In the genomic region with DNA sequence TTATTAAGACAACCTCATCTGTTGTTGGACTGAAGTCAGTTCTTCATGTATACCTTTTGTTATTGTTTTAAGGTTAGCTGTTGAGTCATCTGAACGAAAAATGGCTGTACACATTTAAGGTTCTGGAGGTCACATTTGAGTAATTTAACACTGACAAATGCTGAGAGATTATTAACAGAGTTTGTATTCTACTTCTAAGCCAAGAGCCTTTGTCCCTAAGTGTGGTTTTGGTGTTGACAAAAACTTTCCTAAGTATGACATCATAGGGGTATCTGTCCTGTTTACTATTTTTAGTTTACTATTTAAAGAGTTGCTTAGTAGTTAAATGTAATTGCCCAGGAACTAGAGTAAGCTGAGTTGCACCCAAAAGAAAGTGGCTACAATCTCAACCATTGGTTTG, we compare ENCODE assay signal across 11 cellular contexts.
A peak's percentile ranks its signal among the peaks of the same experiment; 100 is the strongest.
DNase-seq lines count a peak whose midpoint lies in the region; ATAC-seq and TF ChIP-seq lines count a peak whose summit lies in the region.
"Had no signal": no experiment of that assay in that cellular context is flagged by ENCODE, and none has a peak within 500 bp of the region (broad histone marks: within the 10 kb centered on the region; RNA-seq: fewer than 3 reads in every experiment).

No MANE protein-coding gene starts in this region.

- H3K27ac Mint-ChIP-seq in neural progenitor cell, result no peak overlapping the region
- H3K27ac Mint-ChIP-seq: activated naive CD8-positive, alpha-beta T cell had no signal

- H3K9me3 Mint-ChIP-seq in neural progenitor cell, result peaks cover 26% of the 10 kb centered on the region

- no peak for TF ChIP-seq CTCF in neural progenitor cell (IDR thresholded peaks at IDR 0.05)

- no peak overlapping the region for H3K4me3 Mint-ChIP-seq in neural progenitor cell
- H3K4me3 Mint-ChIP-seq: activated naive CD8-positive, alpha-beta T cell had no signal

- H4K20me1 ChIP-seq in neural progenitor cell (ENCODE audit: low read depth), result peaks cover 35% of the 10 kb centered on the region

- H3K36me3 Mint-ChIP-seq in neural progenitor cell, result peaks cover 18% of the 10 kb centered on the region

- H2AFZ ChIP-seq in neural progenitor cell (replicated peaks), result no peak overlapping the region

- DNase-seq in kidney tubule cell (ENCODE audit: low spot score), result peak; percentile 73
- no peak for DNase-seq in nucleus accumbens (lab: John Stamatoyannopoulos, UW)
- DNase-seq in stimulated activated CD4-positive, alpha-beta T cell treated with anti-CD3 and anti-CD28 coated beads, Interleukin-4, amount 100 ng/mL, for 1 hour, result no peak
- DNase-seq in neural progenitor cell (ENCODE audit: low spot score), result no peak
- no peak for DNase-seq in NCI-H2107 (lab: John Stamatoyannopoulos, UW)
- DNase-seq: foreskin fibroblast, ovary had no signal

- peaks cover 8% of the 10 kb centered on the region for H3K4me1 ChIP-seq in neural progenitor cell

- ATAC-seq in GM18858 (IDR thresholded peaks at IDR 0.05; ENCODE audit: unreplicated experiment) (peak; percentile 70), GM21723 (IDR thresholded peaks at IDR 0.05; ENCODE audit: unreplicated experiment) (peak; percentile 65), HG03442 (IDR thresholded peaks at IDR 0.05; ENCODE audit: unreplicated experiment) (peak; percentile 55)

- H3K4me1 Mint-ChIP-seq in neural progenitor cell, result no peaks in the 10 kb centered on the region

- H3F3A ChIP-seq in neural progenitor cell (ENCODE audit: low read depth), result no peaks in the 10 kb centered on the region

- no peak overlapping the region for H3K27ac ChIP-seq in neural progenitor cell
- H3K27ac ChIP-seq: ovary had no signal

- no peaks in the 10 kb centered on the region for H3K27me3 Mint-ChIP-seq in neural progenitor cell (ENCODE audit: insufficient read depth, low read depth)
- H3K27me3 Mint-ChIP-seq: activated naive CD8-positive, alpha-beta T cell had no signal

- H3K79me2 ChIP-seq in neural progenitor cell (ENCODE audit: low read depth), result peaks cover 97% of the 10 kb centered on the region

- H3K36me3 ChIP-seq in neural progenitor cell, result no peaks in the 10 kb centered on the region
- H3K36me3 ChIP-seq: ovary had no signal

- no peak overlapping the region for H3K4me3 ChIP-seq in neural progenitor cell
- H3K4me3 ChIP-seq: ovary had no signal

- H3K9ac ChIP-seq in neural progenitor cell, result no peak overlapping the region

- no peak overlapping the region for H3K4me2 ChIP-seq in neural progenitor cell

- no peaks in the 10 kb centered on the region for H3K27me3 ChIP-seq in neural progenitor cell
- H3K27me3 ChIP-seq: ovary had no signal

- no peaks in the 10 kb centered on the region for H3K9me3 ChIP-seq in neural progenitor cell (ENCODE audit: low read depth)
- H3K9me3 ChIP-seq: ovary had no signal
